19 cellular contexts compared by ENCODE assay signal in genomic region chr22:25998118-25998775, GRCh38.
"Had no signal": no experiment of that assay in that cellular context is flagged by ENCODE, and none has a peak within 500 bp of the region (broad histone marks: within the 10 kb centered on the region; RNA-seq: fewer than 3 reads in every experiment).

No MANE protein-coding gene starts in this region.

- H3K27me3 ChIP-seq: gastrocnemius medialis, pancreas, tibial artery, upper lobe of left lung, uterus had no signal

- DNase-seq: effector memory CD8-positive, alpha-beta T cell; gastrocnemius medialis; glutamatergic neuron; lower lobe of right lung; naive B cell; occipital lobe; pancreas; spleen; stimulated activated CD4-positive, alpha-beta T cell treated with anti-CD3 and anti-CD28 coated beads, Interleukin-15, amount 100 ng/mL, for 24 hours; stimulated activated CD4-positive, alpha-beta T cell treated with anti-CD3 and anti-CD28 coated beads, Interleukin-1b, Interleukin-23, amount 100 ng/mL, for 48 hours; stimulated activated CD4-positive, alpha-beta T cell treated with anti-CD3 and anti-CD28 coated beads, Interleukin-4, amount 100 ng/mL, for 24 hours; tibial artery; upper lobe of left lung; uterus had no signal

- ATAC-seq: effector memory CD8-positive, alpha-beta T cell; lower lobe of right lung; pancreas; sciatic nerve; stimulated activated memory B cell treated with anti-CD40 and anti-IgM and Interleukin-4, amounts not matched to agents 10 μg/mL and 1 μg/mL and 100 μg/mL, for 72 hours had no signal

- H3K4me3 ChIP-seq: esophagus muscularis mucosa, gastrocnemius medialis, hepatocyte, lower lobe of right lung, pancreas, spleen, tibial artery, upper lobe of left lung, uterus had no signal

- H3K36me3 ChIP-seq: lower lobe of right lung, pancreas, spleen, tibial artery, upper lobe of left lung, uterus had no signal

- H3K4me1 ChIP-seq: lower lobe of right lung, pancreas, spleen, tibial artery, upper lobe of left lung, uterus had no signal

- H3K27ac ChIP-seq: epithelial cell of prostate, esophagus muscularis mucosa, hepatocyte, lower lobe of right lung, pancreas, spleen, tibial artery, upper lobe of left lung, uterus had no signal

- H3K9me3 ChIP-seq: esophagus muscularis mucosa, gastrocnemius medialis, lower lobe of right lung, pancreas, spleen, tibial artery, upper lobe of left lung, uterus had no signal
